In genomic region chr6:135073757-135074393, GRCh38 we compare ENCODE assay signal across 1 cellular context.
TF ChIP-seq lines count a peak whose summit lies in the region.

No MANE protein-coding gene starts in this region.

TF ChIP-seq in K562, 482 proteins besides CTCF, POLR2A, EP300 and RAD21 (continued from another document and continues in another):
- TF ChIP-seq AFF1 (IDR thresholded peaks at IDR 0.05; ENCODE audit: low read depth in 1 of 2, partially characterized antibody in 2 of 2) (peak in 1 of 2 experiments; percentile 25), NR4A1 (CRISPR knock-in tag; IDR thresholded peaks at IDR 0.05) (no peak), NR4A1 (tag; IDR thresholded peaks at IDR 0.05) (peak; percentile 64; the same call in 1 of the 2 replicates), ZNF239 (CRISPR knock-in tag; IDR thresholded peaks at IDR 0.05) (0 out of 2 replicates have a peak, but pooled peaks have one; percentile 33), TCF3 (CRISPR knock-in tag; IDR thresholded peaks at IDR 0.05) (peak; percentile 81), MEIS2 (IDR thresholded peaks at IDR 0.05; ENCODE audit: partially characterized antibody) (peak; percentile 99), KDM1A (IDR thresholded peaks at IDR 0.05) (peak; percentile 65 to 73), TAL1 (IDR thresholded peaks at IDR 0.05) (peak; percentile 74), MYNN (IDR thresholded peaks at IDR 0.05) (0 out of 2 replicates have a peak, but pooled peaks have one; percentile 22), MYNN (CRISPR knock-in tag; IDR thresholded peaks at IDR 0.05) (no peak), ATF1 (CRISPR knock-in tag; IDR thresholded peaks at IDR 0.05) (no peak), ATF1 (tag; IDR thresholded peaks at IDR 0.05) (peak; percentile 28; the same call in 1 of the 2 replicates), STAT5A (IDR thresholded peaks at IDR 0.05; ENCODE audit: borderline replicate concordance, low read length) (peak; percentile 59), SMARCA4 (IDR thresholded peaks at IDR 0.05) (peak; percentile 90), RNF2 (IDR thresholded peaks at IDR 0.05) (0 out of 2 replicates have a peak, but pooled peaks have one; percentile 52), ZNF592 (IDR thresholded peaks at IDR 0.05) (peak; percentile 65; the same call in 1 of the 2 replicates), VEZF1 (CRISPR knock-in tag; IDR thresholded peaks at IDR 0.05) (peak; percentile 53), MECOM (CRISPR knock-in tag; IDR thresholded peaks at IDR 0.05) (peak; percentile 99), ZNF780A (CRISPR knock-in tag; IDR thresholded peaks at IDR 0.05) (no peak), ZBTB11 (CRISPR knock-in tag; IDR thresholded peaks at IDR 0.05) (peak in 1 of 3 experiments; percentile 68; a peak in 2 of 6 replicates), SNIP1 (IDR thresholded peaks at IDR 0.05; ENCODE audit: low read depth) (no peak), MAFF (IDR thresholded peaks at IDR 0.05; ENCODE audit: low read length) (peak; percentile 16; the same call in 1 of the 2 replicates), TFAP4 (CRISPR knock-in tag; IDR thresholded peaks at IDR 0.05; ENCODE audit: borderline replicate concordance) (no peak), HDAC2 (IDR thresholded peaks at IDR 0.05) (peak; percentile 63; the same call in 1 of the 2 replicates), STAG1 (CRISPR knock-in tag; IDR thresholded peaks at IDR 0.05; ENCODE audit: borderline replicate concordance) (no peak), RFX1 (IDR thresholded peaks at IDR 0.05) (peak; percentile 14; the same call in 1 of the 2 replicates), KLF16 (IDR thresholded peaks at IDR 0.05) (peak; percentile 81), MTA2 (IDR thresholded peaks at IDR 0.05; ENCODE audit: low read depth) (peak; percentile 37; the same call in 1 of the 2 replicates), PHB2 (IDR thresholded peaks at IDR 0.05; ENCODE audit: low read depth) (no peak), MAZ (CRISPR knock-in tag; conservative IDR thresholded peaks at IDR 0.05 in 1 of 2, IDR thresholded peaks at IDR 0.05 in 1 of 2) (0 out of 4 replicates have a peak, but pooled peaks of 1 of the 2 experiments have one; percentile 34), ARID3A (IDR thresholded peaks at IDR 0.05; ENCODE audit: borderline replicate concordance, low read depth, low read length) (peak; percentile 93; the same call in 1 of the 2 replicates), ESRRA (IDR thresholded peaks at IDR 0.05; ENCODE audit: borderline replicate concordance, low read depth) (0 out of 2 replicates have a peak, but pooled peaks have one; percentile 27), LEF1 (IDR thresholded peaks at IDR 0.05) (0 out of 2 replicates have a peak, but pooled peaks have one; percentile 54), NCOR1 (IDR thresholded peaks at IDR 0.05) (peak; percentile 78), CC2D1A (IDR thresholded peaks at IDR 0.05) (peak; percentile 63; the same call in 1 of the 2 replicates), ZNF639 (CRISPR knock-in tag; conservative IDR thresholded peaks at IDR 0.05 in 1 of 2, IDR thresholded peaks at IDR 0.05 in 1 of 2) (peak in 1 of 2 experiments; percentile 71; a peak in 2 of 4 replicates), MBD2 (IDR thresholded peaks at IDR 0.05; ENCODE audit: borderline replicate concordance, low read depth) (peak; percentile 42; the same call in 1 of the 2 replicates), NFE2 (IDR thresholded peaks at IDR 0.05; ENCODE audit: low read depth) (peak; percentile 72), GTF2F1 (IDR thresholded peaks at IDR 0.05; ENCODE audit: low read depth, low read length) (no peak), MBD1 (CRISPR knock-in tag; IDR thresholded peaks at IDR 0.05) (no peak), ZBTB2 (IDR thresholded peaks at IDR 0.05) (peak; percentile 84), MAFG (tag; conservative IDR thresholded peaks at IDR 0.05) (0 out of 2 replicates have a peak, but pooled peaks have one; percentile 5), XRCC3 (IDR thresholded peaks at IDR 0.05) (no peak)
